In genomic region chr18:58625839-58626238, GRCh38 we compare ENCODE assay signal across 21 cellular contexts. TPM values are rescaled to one million over a fixed set of nuclear protein-coding genes. Genes with fewer than 3 reads are reported as not detected.
"Had no signal": no experiment of that assay in that cellular context is flagged by ENCODE, and none has a peak within 500 bp of the region (broad histone marks: within the 10 kb centered on the region; RNA-seq: fewer than 3 reads in every experiment).

No MANE protein-coding gene starts in this region.

- DNase-seq: activated CD4-positive, alpha-beta T cell treated with anti-CD3 and anti-CD28 coated beads, Interleukin-2, amount 10 ng/mL, durations not matched to agents 24 days and 14 days; activated CD4-positive, CD25-positive, alpha-beta regulatory T cell; activated gamma-delta T cell treated with Interleukin-2 at 50 U/mL for 16 hours; activated naive CD8-positive, alpha-beta T cell treated with anti-CD3 and anti-CD28 coated beads, Interleukin-2, amount 10 ng/mL, durations not matched to agents 7 days and 5 days; activated T-cell treated with anti-CD3 and anti-CD28 coated beads, Interleukin-2, amount 50 U/mL, for 72 hours; amygdala; cerebellar nuclear complex; cortex of kidney; lower lobe of right lung; nephron progenitor cell; nucleus accumbens; stimulated activated CD4-positive, alpha-beta T cell treated with anti-CD3 and anti-CD28 coated beads, Interleukin-12 subunit alpha, Interleukin-12 subunit beta, amount 100 ng/mL, for 4 hours; stimulated activated CD4-positive, alpha-beta T cell treated with anti-CD3 and anti-CD28 coated beads, Interleukin-1b, Interleukin-23, amount 100 ng/mL, for 48 hours; stimulated activated naive CD4-positive, alpha-beta T cell treated with Interleukin-2 at 50 U/mL for 16 hours; substantia nigra; T-helper 1 cell; T1000; tibial artery had no signal

- H3K36me3 Mint-ChIP-seq: activated naive CD8-positive, alpha-beta T cell treated with anti-CD3 and anti-CD28 coated beads, Interleukin-2, amount 10 ng/mL, durations not matched to agents 7 days and 5 days; mesothelial cell of epicardium had no signal

- H3K9me3 ChIP-seq: lower lobe of right lung, tibial artery had no signal

- FAIRE-seq: urothelium cell line had no signal

- H3K4me3 Mint-ChIP-seq: activated CD4-positive, alpha-beta T cell treated with anti-CD3 and anti-CD28 coated beads, Interleukin-2, amount 10 ng/mL, durations not matched to agents 24 days and 14 days; activated naive CD8-positive, alpha-beta T cell treated with anti-CD3 and anti-CD28 coated beads, Interleukin-2, amount 10 ng/mL, durations not matched to agents 7 days and 5 days; activated T-cell treated with anti-CD3 and anti-CD28 coated beads, Interleukin-2, amount 50 U/mL, for 72 hours; mesothelial cell of epicardium; nephron progenitor cell had no signal

- H3K27ac ChIP-seq: lower lobe of right lung, tibial artery had no signal

- H3K4me1 ChIP-seq: lower lobe of right lung, tibial artery had no signal

- H3K4me3 ChIP-seq: lower lobe of right lung, tibial artery had no signal

- H3K36me3 ChIP-seq: lower lobe of right lung, tibial artery had no signal

- H3K9me3 Mint-ChIP-seq: activated CD4-positive, alpha-beta T cell treated with anti-CD3 and anti-CD28 coated beads, Interleukin-2, amount 10 ng/mL, durations not matched to agents 24 days and 14 days; activated T-cell treated with anti-CD3 and anti-CD28 coated beads, Interleukin-2, amount 50 U/mL, for 72 hours; mesothelial cell of epicardium; nephron progenitor cell had no signal

- ATAC-seq: activated T-cell treated with anti-CD3 and anti-CD28 coated beads, Interleukin-2, amount 50 U/mL, for 72 hours; esophagus mucosa; lower lobe of right lung had no signal

- H3K27ac Mint-ChIP-seq: activated CD4-positive, alpha-beta T cell treated with anti-CD3 and anti-CD28 coated beads, Interleukin-2, amount 10 ng/mL, durations not matched to agents 24 days and 14 days; activated naive CD8-positive, alpha-beta T cell treated with anti-CD3 and anti-CD28 coated beads, Interleukin-2, amount 10 ng/mL, durations not matched to agents 7 days and 5 days; activated T-cell treated with anti-CD3 and anti-CD28 coated beads, Interleukin-2, amount 50 U/mL, for 72 hours; mesothelial cell of epicardium; nephron progenitor cell had no signal

RNA-seq across cellular contexts. Expression of gene ALPK2, which starts 3.1 kb away (rescaled TPM):
- total RNA-seq: lower lobe of right lung had no signal
